Comparison of ENCODE assay signal across 19 cellular contexts in the genomic region with DNA sequence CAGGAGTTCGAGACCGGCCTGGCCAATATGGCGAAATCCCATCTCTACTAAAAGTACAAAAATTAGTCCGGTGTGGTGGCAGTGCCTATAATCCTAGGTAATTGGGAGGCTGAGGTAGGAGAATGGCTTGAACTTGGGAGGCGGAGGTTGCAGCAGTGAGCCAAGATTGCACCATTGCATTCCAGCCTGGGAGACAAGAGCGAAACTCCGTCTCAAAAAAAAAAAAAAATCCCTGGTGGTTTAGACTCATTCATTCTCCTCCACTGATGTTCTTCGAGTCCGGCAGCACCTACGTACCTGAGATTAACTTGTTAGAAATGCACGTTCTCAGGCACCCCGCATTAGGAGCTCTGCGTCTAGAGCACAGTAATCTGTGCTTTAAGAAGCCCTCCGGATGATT. TPM values are rescaled to one million over a fixed set of nuclear protein-coding genes. Genes with fewer than 3 reads are reported as not detected.
DNase-seq lines count a peak whose midpoint lies in the region; ATAC-seq and TF ChIP-seq lines count a peak whose summit lies in the region.
"Had no signal": no experiment of that assay in that cellular context is flagged by ENCODE, and none has a peak within 500 bp of the region (broad histone marks: within the 10 kb centered on the region; RNA-seq: fewer than 3 reads in every experiment).

No MANE protein-coding gene starts in this region.

- DNase-seq in activated T-cell treated with anti-CD3 and anti-CD28 coated beads, Interleukin-2, amount 50 U/mL, for 24 hours: no peak
- DNase-seq in activated T-cell treated with anti-CD3 and anti-CD28 coated beads, Interleukin-2, amount 50 U/mL, for 4 hours: no peak
- DNase-seq in activated B cell treated with CpG ODN at 0.5 μM for 24 hours (no peak), natural killer cell (no peak), upper lobe of left lung (no peak), NOMO-1 treated with DMSO at 0.1 percent for 48 hours (lab: John Stamatoyannopoulos, UW; ENCODE audit: unreplicated experiment) (no peak), NCI-H1417 (lab: John Stamatoyannopoulos, UW) (no peak)
- DNase-seq: 8988T; CD4-positive, CD25-positive, alpha-beta regulatory T cell; COR-L47; GDM1; H9; NCI-H1092 treated with DMSO at 0.1 percent for 48 hours; NCI-H1694 treated with DMSO at 0.1 percent for 48 hours; NCI-H2107; NCI-H510A; NCI-H774; SHP77 had no signal

- H3K9me3 ChIP-seq in upper lobe of left lung: no peaks in the 10 kb centered on the region

- no peaks in the 10 kb centered on the region for H3K27me3 ChIP-seq in upper lobe of left lung

- peaks cover 33% of the 10 kb centered on the region for H3K36me3 Mint-ChIP-seq in activated T-cell treated with anti-CD3 and anti-CD28 coated beads, Interleukin-2, amount 50 U/mL, for 24 hours (ENCODE audit: low read depth)
- H3K36me3 Mint-ChIP-seq in activated T-cell treated with anti-CD3 and anti-CD28 coated beads, Interleukin-2, amount 50 U/mL, for 4 hours (ENCODE audit: insufficient read depth): peaks cover 4% of the 10 kb centered on the region
- H3K36me3 Mint-ChIP-seq in activated B cell treated with CpG ODN at 0.5 μM for 24 hours (ENCODE audit: low read depth) (peaks cover 19% of the 10 kb centered on the region), natural killer cell (no peaks in the 10 kb centered on the region)

- peaks cover 83% of the 10 kb centered on the region for H3K4me1 Mint-ChIP-seq in activated T-cell treated with anti-CD3 and anti-CD28 coated beads, Interleukin-2, amount 50 U/mL, for 24 hours (ENCODE audit: low read depth)
- peaks cover 82% of the 10 kb centered on the region for H3K4me1 Mint-ChIP-seq in activated T-cell treated with anti-CD3 and anti-CD28 coated beads, Interleukin-2, amount 50 U/mL, for 4 hours (ENCODE audit: low read depth)
- peaks cover 90% of the 10 kb centered on the region for H3K4me1 Mint-ChIP-seq in activated B cell treated with CpG ODN at 0.5 μM for 24 hours
- H3K4me1 Mint-ChIP-seq in natural killer cell: peaks cover 89 to 91% of the 10 kb centered on the region in 2 donors

- no peak for TF ChIP-seq CTCF in activated B cell treated with CpG ODN at 0.5 μM for 24 hours (IDR thresholded peaks at IDR 0.05)
- TF ChIP-seq CTCF in natural killer cell (IDR thresholded peaks at IDR 0.05): no peak
- no peak for TF ChIP-seq CTCF in upper lobe of left lung (IDR thresholded peaks at IDR 0.05)

- CTCF ChIA-PET in activated B cell treated with CpG ODN at 0.5 μM for 24 hours (lab: Charles Lee): interaction anchor here (0.6 to 1.6 kb wide), 4 partner anchors 11 to 89 kb away, joined by 3 to 4 read pairs (median 3); no protein-coding TSS in a partner anchor

- H3K9me3 Mint-ChIP-seq in activated T-cell treated with anti-CD3 and anti-CD28 coated beads, Interleukin-2, amount 50 U/mL, for 24 hours: no peaks in the 10 kb centered on the region
- H3K9me3 Mint-ChIP-seq in activated T-cell treated with anti-CD3 and anti-CD28 coated beads, Interleukin-2, amount 50 U/mL, for 4 hours: no peaks in the 10 kb centered on the region
- no peaks in the 10 kb centered on the region for H3K9me3 Mint-ChIP-seq in activated B cell treated with CpG ODN at 0.5 μM for 24 hours
- H3K9me3 Mint-ChIP-seq in natural killer cell: no peaks in the 10 kb centered on the region
- H3K9me3 Mint-ChIP-seq: H9 had no signal

- 89 to 90% methylated on average over 14 of the region's 14 CpGs for WGBS in upper lobe of left lung, 2 donors

- H3K27me3 Mint-ChIP-seq in activated T-cell treated with anti-CD3 and anti-CD28 coated beads, Interleukin-2, amount 50 U/mL, for 24 hours: no peaks in the 10 kb centered on the region
- H3K27me3 Mint-ChIP-seq in activated T-cell treated with anti-CD3 and anti-CD28 coated beads, Interleukin-2, amount 50 U/mL, for 4 hours (ENCODE audit: low read depth): no peaks in the 10 kb centered on the region
- H3K27me3 Mint-ChIP-seq in activated B cell treated with CpG ODN at 0.5 μM for 24 hours: no peaks in the 10 kb centered on the region
- H3K27me3 Mint-ChIP-seq in natural killer cell (ENCODE audit: low read depth in 2 of 2): no peaks in the 10 kb centered on the region
- H3K27me3 Mint-ChIP-seq: CD4-positive, CD25-positive, alpha-beta regulatory T cell had no signal

- no peak overlapping the region for H3K4me3 ChIP-seq in upper lobe of left lung

- peaks cover 9 to 62% (median 28%) of the 10 kb centered on the region in 4 donors for H3K4me1 ChIP-seq in upper lobe of left lung

- intact Hi-C loops in activated B cell treated with CpG ODN at 0.5 μM for 24 hours (cut with micrococcal nuclease): no loop called here
- intact Hi-C loops in natural killer cell (cut with micrococcal nuclease): no loop called here

- peak overlapping the region; percentile 59 to 87 (median 62) for H3K27ac ChIP-seq in upper lobe of left lung

- no peak for ATAC-seq in activated T-cell treated with anti-CD3 and anti-CD28 coated beads, Interleukin-2, amount 50 U/mL, for 4 hours
- no peak for ATAC-seq in activated B cell treated with CpG ODN at 0.5 μM for 24 hours (ENCODE audit: low read depth)
- no peak for ATAC-seq in natural killer cell
- no peak for ATAC-seq in upper lobe of left lung (ENCODE audit: low FRiP score in 2 of 2)
- ATAC-seq in HG03280 (IDR thresholded peaks at IDR 0.05; ENCODE audit: unreplicated experiment): no peak

- TF ChIP-seq EP300 in upper lobe of left lung (IDR thresholded peaks at IDR 0.05): no peak

- POLR2A ChIA-PET in activated B cell treated with CpG ODN at 0.5 μM for 24 hours (lab: Charles Lee): interaction anchor here (0.8 to 1.3 kb wide), 3 partner anchors 19 to 53 kb away, joined by 4 to 10 read pairs (median 4); no protein-coding TSS in a partner anchor

- no peak for TF ChIP-seq POLR2A in upper lobe of left lung (IDR thresholded peaks at IDR 0.05)

- no peaks in the 10 kb centered on the region for H3K36me3 ChIP-seq in upper lobe of left lung

- H3K4me3 Mint-ChIP-seq in activated T-cell treated with anti-CD3 and anti-CD28 coated beads, Interleukin-2, amount 50 U/mL, for 24 hours: peak overlapping the region; percentile 80
- H3K4me3 Mint-ChIP-seq in activated T-cell treated with anti-CD3 and anti-CD28 coated beads, Interleukin-2, amount 50 U/mL, for 4 hours: no peak overlapping the region
- H3K4me3 Mint-ChIP-seq in activated B cell treated with CpG ODN at 0.5 μM for 24 hours (peak overlapping the region; percentile 41), natural killer cell (peak overlapping the region; percentile 90)
- H3K4me3 Mint-ChIP-seq: CD4-positive, CD25-positive, alpha-beta regulatory T cell; H9 had no signal

- peak overlapping the region; percentile 39 for H3K27ac Mint-ChIP-seq in activated T-cell treated with anti-CD3 and anti-CD28 coated beads, Interleukin-2, amount 50 U/mL, for 24 hours
- peak overlapping the region; percentile 77 for H3K27ac Mint-ChIP-seq in activated B cell treated with CpG ODN at 0.5 μM for 24 hours
- H3K27ac Mint-ChIP-seq in natural killer cell: peak overlapping the region; percentile 90 to 96
- H3K27ac Mint-ChIP-seq: CD4-positive, CD25-positive, alpha-beta regulatory T cell; H9 had no signal

RNA-seq across cellular contexts. Expression of a gene that starts 3.7 kb away (rescaled TPM):
- 10 to 100 TPM in 2 of 3 donors, 1 to 10 TPM in 1; 9.5 to 18.1 (median 14.2) TPM for total RNA-seq in activated T-cell treated with anti-CD3 and anti-CD28 coated beads, Interleukin-2, amount 50 U/mL, for 4 hours
- total RNA-seq in activated B cell treated with CpG ODN at 0.5 μM for 24 hours: 46.0 and 54.2 TPM in 2 replicates
- total RNA-seq in natural killer cell: 100 to 1,000 TPM; 235 to 312 (median 261) TPM
- total RNA-seq in upper lobe of left lung: 10 to 100 TPM; 33.4 to 64.8 (median 48.5) TPM

Comparison
In these comparisons a context has a peak if more than half of its experiments do, and no peak if none do; other contexts are left out.
1. H3K27ac Mint-ChIP-seq: peak in every context shown above with its lines; median percentile 93 in natural killer cell; 77 in activated B cell treated with CpG ODN at 0.5 μM for 24 hours; 39 in activated T-cell treated with anti-CD3 and anti-CD28 coated beads, Interleukin-2, amount 50 U/mL, for 24 hours.